ENCODE assay signal across 9 cellular contexts in the genomic region with DNA sequence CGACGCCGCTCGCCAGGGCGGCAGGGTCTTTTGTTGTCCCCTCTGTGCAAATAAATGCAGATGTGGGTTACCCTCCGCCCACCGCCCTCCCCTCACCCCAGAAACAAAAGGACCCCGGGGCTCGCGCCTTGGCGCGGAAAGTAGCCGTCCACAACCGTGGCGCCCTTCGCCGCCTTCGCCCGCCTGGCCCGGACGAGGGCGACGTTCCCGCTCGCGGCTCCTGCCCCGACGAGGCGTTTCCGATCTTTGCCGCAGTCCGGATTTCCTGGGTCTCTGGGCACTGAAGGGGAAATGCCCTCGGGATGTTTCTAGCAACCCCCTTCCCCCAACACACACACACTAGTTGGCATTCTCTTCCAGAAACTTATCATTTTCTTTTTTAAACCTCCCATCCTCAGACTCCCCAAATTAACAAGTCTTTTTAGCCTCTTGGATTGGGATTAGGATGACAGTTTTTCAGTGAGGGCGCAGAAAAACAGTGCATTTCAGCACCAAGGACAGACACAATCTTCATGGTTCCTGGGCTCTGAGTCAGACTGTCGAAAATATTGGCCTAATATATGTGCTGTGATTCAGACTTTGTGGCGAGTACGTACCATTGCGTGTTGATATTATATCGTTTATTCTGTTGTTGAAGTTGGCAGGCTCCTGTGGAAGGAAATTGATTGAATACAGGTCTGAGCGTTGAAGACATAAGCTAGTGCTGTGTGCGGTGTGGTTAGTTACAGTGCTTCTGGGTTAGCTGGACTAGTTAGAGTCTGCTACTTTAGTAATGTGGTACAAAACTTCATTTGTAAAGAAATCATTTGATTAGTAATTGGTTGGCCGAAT. TPM values are rescaled to one million over a fixed set of nuclear protein-coding genes. Genes with fewer than 3 reads are reported as not detected.
A peak's percentile ranks its signal among the peaks of the same experiment; 100 is the strongest.
DNase-seq lines count a peak whose midpoint lies in the region; ATAC-seq and TF ChIP-seq lines count a peak whose summit lies in the region.
"Had no signal": no experiment of that assay in that cellular context is flagged by ENCODE, and none has a peak within 500 bp of the region (broad histone marks: within the 10 kb centered on the region; RNA-seq: fewer than 3 reads in every experiment).

No MANE protein-coding gene starts in this region.

- peaks cover 0 to 8% (median 0%) of the 10 kb centered on the region in 3 donors for H3K36me3 Mint-ChIP-seq in immature natural killer cell
- H3K36me3 Mint-ChIP-seq: naive B cell had no signal

- TF ChIP-seq EP300 in Ishikawa (IDR thresholded peaks at IDR 0.05; ENCODE audit: borderline replicate concordance) = no peak

- H3K4me1 Mint-ChIP-seq in immature natural killer cell = no peaks in the 10 kb centered on the region

- peak; percentile 28 for DNase-seq in COLO829 (ENCODE audit: low spot score)
- DNase-seq in amniotic epithelial cell (ENCODE audit: low read depth) = peak; percentile 61
- peak in 1 of 3 donors; percentile 24 for DNase-seq in right cardiac atrium
- DNase-seq in putamen (ENCODE audit: low spot score) = peak; percentile 80
- no peak for DNase-seq in immature natural killer cell
- DNase-seq: naive B cell had no signal

- no peak overlapping the region for H3K27ac Mint-ChIP-seq in immature natural killer cell
- H3K27ac Mint-ChIP-seq: naive B cell had no signal

- TF ChIP-seq RAD21 in Ishikawa (IDR thresholded peaks at IDR 0.05; ENCODE audit: low read depth) = no peak

- H3K9me3 Mint-ChIP-seq in immature natural killer cell = peaks cover 2 to 22% (median 14%) of the 10 kb centered on the region in 6 donors

- H3K4me3 ChIP-seq in right cardiac atrium (ENCODE audit: low read length) = peak overlapping the region; percentile 34

- ATAC-seq in right cardiac atrium = peak; percentile 71 to 74
- ATAC-seq in HG03520 (IDR thresholded peaks at IDR 0.05; ENCODE audit: unreplicated experiment) = no peak
- ATAC-seq in GM18498 (IDR thresholded peaks at IDR 0.05; ENCODE audit: unreplicated experiment) = no peak

- H3K9me3 ChIP-seq in right cardiac atrium (ENCODE audit: control insufficient read depth, low read length) = no peaks in the 10 kb centered on the region

- peaks cover 2% of the 10 kb centered on the region for H3K27me3 ChIP-seq in right cardiac atrium (ENCODE audit: control insufficient read depth, insufficient read depth)

- H3K4me3 Mint-ChIP-seq in immature natural killer cell = peak overlapping the region in 1 of 5 donors; percentile 3

- H3K4me1 ChIP-seq in right cardiac atrium (ENCODE audit: control insufficient read depth, insufficient read depth, low read length) = peaks cover 3% of the 10 kb centered on the region

- no peak overlapping the region for H3K27ac ChIP-seq in right cardiac atrium (ENCODE audit: low read length)

- peaks cover 4 to 6% (median 5%) of the 10 kb centered on the region in 3 donors for H3K27me3 Mint-ChIP-seq in immature natural killer cell (ENCODE audit: low read depth in 3 of 3)

- 8% methylated on average over 42 of the region's 42 CpGs for WGBS in right cardiac atrium

- intact Hi-C loops in right cardiac atrium (cut with DNase I) = loop anchor here in 3 of 4 donors (10.0 kb wide), 2 partner anchors 222 to 392 kb away; no protein-coding TSS in a partner anchor

TF ChIP-seq in Ishikawa, 13 proteins besides CTCF, POLR2A, EP300 and RAD21:
- TF ChIP-seq, protein P1, sequence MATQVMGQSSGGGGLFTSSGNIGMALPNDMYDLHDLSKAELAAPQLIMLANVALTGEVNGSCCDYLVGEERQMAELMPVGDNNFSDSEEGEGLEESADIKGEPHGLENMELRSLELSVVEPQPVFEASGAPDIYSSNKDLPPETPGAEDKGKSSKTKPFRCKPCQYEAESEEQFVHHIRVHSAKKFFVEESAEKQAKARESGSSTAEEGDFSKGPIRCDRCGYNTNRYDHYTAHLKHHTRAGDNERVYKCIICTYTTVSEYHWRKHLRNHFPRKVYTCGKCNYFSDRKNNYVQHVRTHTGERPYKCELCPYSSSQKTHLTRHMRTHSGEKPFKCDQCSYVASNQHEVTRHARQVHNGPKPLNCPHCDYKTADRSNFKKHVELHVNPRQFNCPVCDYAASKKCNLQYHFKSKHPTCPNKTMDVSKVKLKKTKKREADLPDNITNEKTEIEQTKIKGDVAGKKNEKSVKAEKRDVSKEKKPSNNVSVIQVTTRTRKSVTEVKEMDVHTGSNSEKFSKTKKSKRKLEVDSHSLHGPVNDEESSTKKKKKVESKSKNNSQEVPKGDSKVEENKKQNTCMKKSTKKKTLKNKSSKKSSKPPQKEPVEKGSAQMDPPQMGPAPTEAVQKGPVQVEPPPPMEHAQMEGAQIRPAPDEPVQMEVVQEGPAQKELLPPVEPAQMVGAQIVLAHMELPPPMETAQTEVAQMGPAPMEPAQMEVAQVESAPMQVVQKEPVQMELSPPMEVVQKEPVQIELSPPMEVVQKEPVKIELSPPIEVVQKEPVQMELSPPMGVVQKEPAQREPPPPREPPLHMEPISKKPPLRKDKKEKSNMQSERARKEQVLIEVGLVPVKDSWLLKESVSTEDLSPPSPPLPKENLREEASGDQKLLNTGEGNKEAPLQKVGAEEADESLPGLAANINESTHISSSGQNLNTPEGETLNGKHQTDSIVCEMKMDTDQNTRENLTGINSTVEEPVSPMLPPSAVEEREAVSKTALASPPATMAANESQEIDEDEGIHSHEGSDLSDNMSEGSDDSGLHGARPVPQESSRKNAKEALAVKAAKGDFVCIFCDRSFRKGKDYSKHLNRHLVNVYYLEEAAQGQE (IDR thresholded peaks at IDR 0.05; ENCODE audit: low read depth) = peak; percentile 92
- no peak for TF ChIP-seq TCF12 (IDR thresholded peaks at IDR 0.05; ENCODE audit: low read depth)

RNA-seq across cellular contexts. Expression of a gene that starts 0.8 kb away (rescaled TPM):
- total RNA-seq in right cardiac atrium = under 1 TPM in 3 of 4 donors, not detected in 1; 0.11 to 0.29 (median 0.25) TPM
- polyA plus RNA-seq in right cardiac atrium = 0.34 TPM
- polyA plus RNA-seq in immature natural killer cell = not detected

Comparison
In these comparisons a context has a peak if more than half of its experiments do, and no peak if none do; other contexts are left out.
1. DNase-seq: peak in COLO829 (single experiment), amniotic epithelial cell (single experiment) and putamen (single experiment); none in immature natural killer cell (0 of 3).
2. ATAC-seq: peak in right cardiac atrium (2 of 2); none in HG03520 (single experiment) and GM18498 (single experiment).